Comparison of ENCODE assay signal across 22 cellular contexts in the genomic region with DNA sequence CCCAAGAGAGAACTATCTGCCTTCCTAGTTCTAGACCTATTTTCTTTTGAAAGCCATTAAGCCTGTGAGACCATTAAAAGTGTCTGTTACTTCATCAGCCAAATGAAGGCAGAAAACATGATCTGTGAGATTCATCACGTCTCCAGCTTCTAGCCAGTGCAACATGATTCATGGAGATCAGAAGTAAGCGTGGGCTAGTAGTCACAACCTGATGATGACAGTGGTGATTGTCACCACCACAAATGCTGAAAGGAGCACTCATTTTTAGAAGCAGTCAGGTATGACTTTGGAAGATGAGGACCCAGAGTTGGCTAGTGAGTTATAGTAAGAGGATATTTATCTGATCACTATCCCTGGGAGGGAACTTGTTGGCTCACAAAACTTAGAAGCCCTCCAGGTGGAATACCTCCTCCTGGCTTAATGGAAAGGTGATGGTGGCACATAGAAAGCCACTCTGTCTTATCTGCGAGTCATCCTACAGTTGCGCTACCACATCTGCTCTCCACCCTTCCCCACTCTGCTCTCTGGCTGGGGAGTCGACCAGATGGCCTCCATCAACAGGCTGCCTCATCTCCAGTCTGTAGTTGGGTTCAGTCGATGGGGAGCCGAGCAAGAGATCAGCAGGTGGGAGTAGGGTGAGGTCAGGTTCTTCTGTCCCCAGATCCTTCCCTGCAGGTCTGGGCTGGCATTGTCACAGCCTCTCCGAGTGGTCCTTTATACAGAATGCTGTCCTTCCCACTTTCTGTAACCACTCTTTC.
DNase-seq lines count a peak whose midpoint lies in the region; ATAC-seq, FAIRE-seq and TF ChIP-seq lines count a peak whose summit lies in the region.
"Had no signal": no experiment of that assay in that cellular context is flagged by ENCODE, and none has a peak within 500 bp of the region (broad histone marks: within the 10 kb centered on the region; RNA-seq: fewer than 3 reads in every experiment).

No MANE protein-coding gene starts in this region.

- TF ChIP-seq CTCF in heart right ventricle (IDR thresholded peaks at IDR 0.05) (no peak), WERI-Rb-1 (IDR thresholded peaks at IDR 0.05; ENCODE audit: low read depth, low read length) (no peak)

- no peaks in the 10 kb centered on the region for H3K9me3 Mint-ChIP-seq in activated CD4-positive, alpha-beta T cell treated with anti-CD3 and anti-CD28 coated beads for 36 hours (ENCODE audit: low read depth)

- TF ChIP-seq POLR2A in GM12891 (IDR thresholded peaks at IDR 0.05; ENCODE audit: low read depth, low read length), result no peak

- CTCF ChIA-PET in activated CD4-positive, alpha-beta T cell treated with anti-CD3 and anti-CD28 coated beads for 36 hours (lab: Charles Lee), result no interaction called here

- peak; percentile 88 for ATAC-seq in activated CD4-positive, alpha-beta T cell treated with anti-CD3 and anti-CD28 coated beads for 36 hours
- ATAC-seq in heart right ventricle, result no peak
- no peak for ATAC-seq in GM21786 (IDR thresholded peaks at IDR 0.05; ENCODE audit: unreplicated experiment)

- peak; percentile 18 for DNase-seq in activated CD4-positive, alpha-beta T cell treated with anti-CD3 and anti-CD28 coated beads for 36 hours
- no peak for DNase-seq in activated CD4-positive, alpha-beta T cell treated with anti-CD3 and anti-CD28 coated beads for 1 hour
- DNase-seq in cardiac septum (ENCODE audit: low spot score) (peak; percentile 59), heart right ventricle (no peak), WERI-Rb-1 (peak; percentile 53), mesenteric fat pad (ENCODE audit: low spot score) (peak; percentile 65), GM12891 (ENCODE audit: insufficient read length, low spot score) (no peak)
- DNase-seq: BE2C, DND-41, KG1, NCI-H1092, NCI-H1436 treated with DMSO at 0.1 percent for 48 hours, NCI-H1930, NCI-H345, NCI-H774, Peyer's patch, SJCRH30 had no signal

- no peak for FAIRE-seq in GM12891 (lab: Jason Lieb, UNC)
- FAIRE-seq: GM12892, GM18507, H54, HTR-8/SVneo had no signal

- no peaks in the 10 kb centered on the region for H3K36me3 Mint-ChIP-seq in activated CD4-positive, alpha-beta T cell treated with anti-CD3 and anti-CD28 coated beads for 36 hours (ENCODE audit: low read depth)

- H3K27me3 Mint-ChIP-seq in activated CD4-positive, alpha-beta T cell treated with anti-CD3 and anti-CD28 coated beads for 36 hours, result peaks cover 6% of the 10 kb centered on the region

- H3K4me3 ChIP-seq in heart right ventricle (no peak overlapping the region), WERI-Rb-1 (ENCODE audit: low read depth, low read length) (no peak overlapping the region)
- H3K4me3 ChIP-seq: Peyer's patch, SJCRH30 had no signal

- peaks cover 0 to 27% (median 0%) of the 10 kb centered on the region in 9 donors for H3K36me3 ChIP-seq in heart right ventricle
- no peaks in the 10 kb centered on the region; the same call in none of the 2 replicates for H3K36me3 ChIP-seq in WERI-Rb-1
- H3K36me3 ChIP-seq: BE2C, Peyer's patch, SJCRH30 had no signal

- 90 to 91% methylated on average over 8 of the region's 8 CpGs for whole genome bisulfite sequencing in heart right ventricle, 2 donors

- H3K4me1 ChIP-seq in heart right ventricle, result peaks cover 0 to 13% (median 2%) of the 10 kb centered on the region in 9 donors
- H3K4me1 ChIP-seq: BE2C, Peyer's patch, SJCRH30 had no signal

- no peaks in the 10 kb centered on the region for H3K4me1 Mint-ChIP-seq in activated CD4-positive, alpha-beta T cell treated with anti-CD3 and anti-CD28 coated beads for 36 hours

- POLR2A ChIA-PET in activated CD4-positive, alpha-beta T cell treated with anti-CD3 and anti-CD28 coated beads for 36 hours (lab: Charles Lee), result no interaction called here

- H3K27ac ChIP-seq in heart right ventricle, result no peak overlapping the region
- H3K27ac ChIP-seq in WERI-Rb-1, result peak overlapping the region; percentile 32; the same call in 1 of the 2 replicates
- H3K27ac ChIP-seq: Peyer's patch, SJCRH30 had no signal

- H3K4me3 Mint-ChIP-seq in activated CD4-positive, alpha-beta T cell treated with anti-CD3 and anti-CD28 coated beads for 36 hours, result no peak overlapping the region

- intact Hi-C loops in activated CD4-positive, alpha-beta T cell treated with anti-CD3 and anti-CD28 coated beads for 36 hours (cut with DNase I, micrococcal nuclease), result no loop called here
- intact Hi-C loops in cardiac septum (cut with DNase I) (no loop called here), heart right ventricle (cut with DNase I) (no loop called here)

- H3K27ac Mint-ChIP-seq in activated CD4-positive, alpha-beta T cell treated with anti-CD3 and anti-CD28 coated beads for 36 hours, result no peak overlapping the region

- no peaks in the 10 kb centered on the region for H3K27me3 ChIP-seq in heart right ventricle
- H3K27me3 ChIP-seq in WERI-Rb-1 (ENCODE audit: insufficient read depth, low read depth, severe bottlenecking), result no peaks in the 10 kb centered on the region
- H3K27me3 ChIP-seq: Peyer's patch had no signal

- no peaks in the 10 kb centered on the region for H3K9me3 ChIP-seq in heart right ventricle
- H3K9me3 ChIP-seq in WERI-Rb-1 (ENCODE audit: severe bottlenecking), result peaks cover 4% of the 10 kb centered on the region
- H3K9me3 ChIP-seq: BE2C, Peyer's patch, SJCRH30 had no signal

TF ChIP-seq in GM12891, 5 proteins besides CTCF, POLR2A, EP300 and RAD21:
- no peak for TF ChIP-seq POLR2AphosphoS5 (IDR thresholded peaks at IDR 0.05; ENCODE audit: low read depth, low read length)
- TF ChIP-seq PAX5 (IDR thresholded peaks at IDR 0.05; ENCODE audit: insufficient read depth, low read length, severe bottlenecking), result no peak
- no peak for TF ChIP-seq POU2F2 (IDR thresholded peaks at IDR 0.05; ENCODE audit: low read depth, low read length)
- no peak for TF ChIP-seq SPI1 (IDR thresholded peaks at IDR 0.05; ENCODE audit: low read depth, low read length)
- no peak for TF ChIP-seq TAF1 (IDR thresholded peaks at IDR 0.05; ENCODE audit: low read depth, low read length)

Comparison
In these comparisons a context has a peak if more than half of its experiments do, and no peak if none do; other contexts are left out.
1. DNase-seq: peak in activated CD4-positive, alpha-beta T cell treated with anti-CD3 and anti-CD28 coated beads for 36 hours (single experiment), cardiac septum (single experiment), WERI-Rb-1 (single experiment) and mesenteric fat pad (single experiment); none in activated CD4-positive, alpha-beta T cell treated with anti-CD3 and anti-CD28 coated beads for 1 hour (single experiment), heart right ventricle (0 of 2) and GM12891 (single experiment).